11 cellular contexts compared by ENCODE assay signal in genomic region chr12:4116251-4117111, GRCh38.
A peak's percentile ranks its signal among the peaks of the same experiment; 100 is the strongest.
DNase-seq lines count a peak whose midpoint lies in the region; ATAC-seq and TF ChIP-seq lines count a peak whose summit lies in the region.
"Had no signal": no experiment of that assay in that cellular context is flagged by ENCODE, and none has a peak within 500 bp of the region (broad histone marks: within the 10 kb centered on the region; RNA-seq: fewer than 3 reads in every experiment).

No MANE protein-coding gene starts in this region.

- H3K27me3 Mint-ChIP-seq in Caco-2 (ENCODE audit: insufficient read depth, unreplicated experiment) (peaks cover 16% of the 10 kb centered on the region), mesothelial cell of epicardium (ENCODE audit: low read depth) (peaks cover 3% of the 10 kb centered on the region)

- no CpG with 5 or more reads among the region's 12 CpGs for whole genome bisulfite sequencing in mesendoderm (ENCODE audit: extremely low coverage, insufficient coverage, low lambda C conversion rate)

- CTCF ChIA-PET in Caco-2 (lab: Charles Lee): interaction anchor here (0.9 to 4.3 kb wide), 3 partner anchors 9 to 280 kb away, joined by 3 to 29 read pairs (median 9); no protein-coding TSS in a partner anchor

- BruUV-seq in Caco-2 (replicated peaks; lab: Mats Ljungman, UMichigan): no TSS peak

- H3K36me3 Mint-ChIP-seq in Caco-2 (ENCODE audit: insufficient read depth, unreplicated experiment): no peaks in the 10 kb centered on the region
- no peaks in the 10 kb centered on the region for H3K36me3 Mint-ChIP-seq in mesothelial cell of epicardium

- H3K27me3 ChIP-seq in Caco-2 (replicated peaks; ENCODE audit: control insufficient read depth, insufficient read depth, low read length): no peaks in the 10 kb centered on the region
- H3K27me3 ChIP-seq in HUES48 (ENCODE audit: control insufficient read depth, insufficient read depth, low read length): peaks cover 4% of the 10 kb centered on the region; the same call in 1 of the 2 replicates
- H3K27me3 ChIP-seq in mesendoderm (ENCODE audit: insufficient read depth, low read length, poor library complexity): no peaks in the 10 kb centered on the region
- H3K27me3 ChIP-seq: right lobe of liver had no signal

- H3K36me3 ChIP-seq in Caco-2 (ENCODE audit: control insufficient read depth, insufficient read depth, low read length) (no peaks in the 10 kb centered on the region), HUES48 (ENCODE audit: control insufficient read depth, insufficient read depth, low read length) (no peaks in the 10 kb centered on the region), mesendoderm (ENCODE audit: control insufficient read depth, insufficient read depth, low read length) (no peaks in the 10 kb centered on the region)
- H3K36me3 ChIP-seq: right lobe of liver had no signal

- ATAC-seq in HG02852 (IDR thresholded peaks at IDR 0.05; ENCODE audit: unreplicated experiment): no peak

- TF ChIP-seq CTCF in Caco-2 (IDR thresholded peaks at IDR 0.05; ENCODE audit: insufficient read depth in 1 of 2, low read depth in 1 of 2, low read length in 1 of 2, severe bottlenecking in 1 of 2, unreplicated experiment in 1 of 2): no peak
- TF ChIP-seq CTCF in cardiac fibroblast (IDR thresholded peaks at IDR 0.05; ENCODE audit: low read depth, low read length): no peak
- TF ChIP-seq CTCF in mesothelial cell of epicardium (IDR thresholded peaks at IDR 0.05; ENCODE audit: unreplicated experiment): no peak

- POLR2A ChIA-PET in Caco-2 (lab: Charles Lee): no interaction called here

- H2BK120ac ChIP-seq in mesendoderm (ENCODE audit: low read depth, low read length): no peak overlapping the region

- H3K9ac ChIP-seq in HUES48 (ENCODE audit: low read depth, low read length) (no peak overlapping the region), mesendoderm (ENCODE audit: low read length) (no peak overlapping the region)

- H2BK5ac ChIP-seq in mesendoderm (ENCODE audit: low read length): no peak overlapping the region

- H3K9me3 Mint-ChIP-seq in Caco-2 (ENCODE audit: unreplicated experiment) (no peaks in the 10 kb centered on the region), mesothelial cell of epicardium (no peaks in the 10 kb centered on the region)

- H3K79me1 ChIP-seq in mesendoderm (ENCODE audit: low read length): no peaks in the 10 kb centered on the region

- peak overlapping the region; percentile 4 for H3K27ac ChIP-seq in HUES48 (ENCODE audit: low read depth, low read length)
- no peak overlapping the region for H3K27ac ChIP-seq in mesendoderm (ENCODE audit: low read depth, low read length)
- H3K27ac ChIP-seq: right lobe of liver had no signal

- H3K4me3 Mint-ChIP-seq in Caco-2 (ENCODE audit: unreplicated experiment): no peak overlapping the region
- H3K4me3 Mint-ChIP-seq in mesothelial cell of epicardium: no peak overlapping the region

- intact Hi-C loops in Caco-2 (cut with micrococcal nuclease; ENCODE audit: unreplicated experiment): no loop called here

- H3K18ac ChIP-seq in mesendoderm (ENCODE audit: low read length): no peak overlapping the region

- H3K27ac Mint-ChIP-seq in Caco-2 (ENCODE audit: unreplicated experiment): peak overlapping the region; percentile 19
- H3K27ac Mint-ChIP-seq in mesothelial cell of epicardium: no peak overlapping the region

- H4K5ac ChIP-seq in mesendoderm (ENCODE audit: low read length): no peak overlapping the region

- H3K4me1 Mint-ChIP-seq in Caco-2 (ENCODE audit: low read depth, unreplicated experiment): peaks cover 13% of the 10 kb centered on the region
- peaks cover 23% of the 10 kb centered on the region for H3K4me1 Mint-ChIP-seq in mesothelial cell of epicardium

- H3K23ac ChIP-seq in mesendoderm (ENCODE audit: low read length): no peak overlapping the region

- H3K4me1 ChIP-seq in Caco-2: peaks cover 14% of the 10 kb centered on the region
- H3K4me1 ChIP-seq in HUES48 (ENCODE audit: control insufficient read depth, insufficient read depth, low read length): peaks cover 11% of the 10 kb centered on the region; the same call in 1 of the 2 replicates
- peaks cover 5% of the 10 kb centered on the region for H3K4me1 ChIP-seq in mesendoderm (ENCODE audit: control insufficient read depth, low read depth, low read length)
- H3K4me1 ChIP-seq: right lobe of liver had no signal

- DNase-seq in Caco-2 (peak; percentile 55 to 65), cardiac fibroblast (ENCODE audit: low read depth in 2 of 2) (peak; percentile 53 to 64), mesendoderm (peak; percentile 80), OCI-M2 (lab: John Stamatoyannopoulos, UW; ENCODE audit: unreplicated experiment) (no peak), mesothelial cell of epicardium (ENCODE audit: low spot score in 2 of 2, unreplicated experiment in 2 of 2) (no peak), KG1 (lab: John Stamatoyannopoulos, UW) (no peak)
- DNase-seq: activated CD4-positive, alpha-beta T cell treated with anti-CD3 and anti-CD28 coated beads, Interleukin-2, amount 50 U/mL, for 4 hours; NCI-H510A had no signal

- no peaks in the 10 kb centered on the region for H3K79me2 ChIP-seq in mesendoderm (ENCODE audit: control insufficient read depth, insufficient read depth, low read length)

- H2AK5ac ChIP-seq in mesendoderm (ENCODE audit: low read length): no peak overlapping the region

- H3K4me3 ChIP-seq in Caco-2 (ENCODE audit: low read depth, low read length): no peak overlapping the region
- H3K4me3 ChIP-seq in HUES48 (ENCODE audit: low read depth, low read length): no peak overlapping the region
- no peak overlapping the region for H3K4me3 ChIP-seq in cardiac fibroblast (replicated peaks in 1 of 2; ENCODE audit: low read depth in 2 of 2, low read length in 2 of 2)
- H3K4me3 ChIP-seq in mesendoderm (ENCODE audit: low read length): no peak overlapping the region
- H3K4me3 ChIP-seq: right lobe of liver had no signal

- H3K56ac ChIP-seq in mesendoderm (ENCODE audit: low read length): no peak overlapping the region

- no peak overlapping the region for H3K4me2 ChIP-seq in mesendoderm (ENCODE audit: low read length)

- no peaks in the 10 kb centered on the region for H3K9me3 ChIP-seq in Caco-2
- no peaks in the 10 kb centered on the region for H3K9me3 ChIP-seq in HUES48 (ENCODE audit: control insufficient read depth, insufficient read depth, low read length)
- H3K9me3 ChIP-seq: right lobe of liver had no signal

- no peak overlapping the region for H3K4ac ChIP-seq in mesendoderm (ENCODE audit: low read depth, low read length)

- H4K8ac ChIP-seq in mesendoderm (ENCODE audit: low read depth, low read length): no peak overlapping the region

- H2BK15ac ChIP-seq in mesendoderm (replicated peaks; ENCODE audit: low read depth): no peak overlapping the region

Comparison
In these comparisons a context has a peak if more than half of its experiments do, and no peak if none do; other contexts are left out.
1. DNase-seq: peak in Caco-2 (2 of 2), cardiac fibroblast (2 of 2) and mesendoderm (single experiment); none in OCI-M2 (single experiment), mesothelial cell of epicardium (0 of 2) and KG1 (single experiment).